In the genomic region with DNA sequence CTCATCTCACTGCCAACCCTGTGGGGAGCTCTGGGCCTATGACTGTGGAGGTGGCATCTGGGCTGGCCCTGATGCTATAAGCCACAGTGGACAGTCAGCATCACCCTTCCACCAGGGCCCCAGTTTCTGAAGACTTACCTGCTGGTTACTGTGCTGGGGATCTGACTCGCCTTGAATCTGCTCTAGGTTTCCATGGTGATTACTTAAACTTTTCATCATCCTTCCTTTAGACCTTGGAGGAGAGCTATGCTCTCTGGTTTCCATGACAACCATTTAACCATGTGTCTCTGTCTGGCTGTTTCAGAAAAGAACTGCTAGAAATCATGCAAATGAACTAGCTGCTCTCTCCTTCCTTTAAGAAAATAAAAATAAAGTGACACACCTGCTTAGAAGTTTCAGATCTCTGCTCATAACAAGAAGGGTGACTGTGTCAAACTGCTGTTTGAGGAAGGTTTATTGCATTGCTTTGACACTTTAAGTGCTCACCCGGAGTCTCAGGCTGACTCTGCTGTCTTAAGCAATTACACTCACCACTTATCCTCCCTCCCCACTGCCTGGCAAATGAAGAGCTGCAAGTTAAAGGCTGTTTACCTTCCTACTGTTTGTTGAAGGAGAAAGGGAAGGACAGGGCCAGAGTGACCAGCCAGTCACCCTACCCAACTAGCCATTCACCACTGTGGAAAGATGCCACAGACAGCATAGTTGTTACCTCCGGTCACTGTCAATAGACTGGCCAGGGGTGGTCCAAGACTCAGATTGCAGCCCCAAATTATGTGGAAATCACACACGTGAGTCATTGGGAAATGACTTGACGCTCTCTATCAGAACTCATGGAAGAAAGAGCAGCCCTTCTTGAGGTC, we compare ENCODE assay signal across 1 cellular context.
TF ChIP-seq lines count a peak whose summit lies in the region.

No MANE protein-coding gene starts in this region.

TF ChIP-seq in WTC11, 78 proteins besides CTCF, POLR2A, EP300 and RAD21 (continued from another document):
- TF ChIP-seq, protein P1, sequence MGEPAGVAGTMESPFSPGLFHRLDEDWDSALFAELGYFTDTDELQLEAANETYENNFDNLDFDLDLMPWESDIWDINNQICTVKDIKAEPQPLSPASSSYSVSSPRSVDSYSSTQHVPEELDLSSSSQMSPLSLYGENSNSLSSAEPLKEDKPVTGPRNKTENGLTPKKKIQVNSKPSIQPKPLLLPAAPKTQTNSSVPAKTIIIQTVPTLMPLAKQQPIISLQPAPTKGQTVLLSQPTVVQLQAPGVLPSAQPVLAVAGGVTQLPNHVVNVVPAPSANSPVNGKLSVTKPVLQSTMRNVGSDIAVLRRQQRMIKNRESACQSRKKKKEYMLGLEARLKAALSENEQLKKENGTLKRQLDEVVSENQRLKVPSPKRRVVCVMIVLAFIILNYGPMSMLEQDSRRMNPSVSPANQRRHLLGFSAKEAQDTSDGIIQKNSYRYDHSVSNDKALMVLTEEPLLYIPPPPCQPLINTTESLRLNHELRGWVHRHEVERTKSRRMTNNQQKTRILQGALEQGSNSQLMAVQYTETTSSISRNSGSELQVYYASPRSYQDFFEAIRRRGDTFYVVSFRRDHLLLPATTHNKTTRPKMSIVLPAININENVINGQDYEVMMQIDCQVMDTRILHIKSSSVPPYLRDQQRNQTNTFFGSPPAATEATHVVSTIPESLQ (CRISPR knock-in tag; IDR thresholded peaks at IDR 0.05) = no peak
- TF ChIP-seq ZNF423 (CRISPR knock-in tag; IDR thresholded peaks at IDR 0.05) (no peak), TP53 (CRISPR knock-in tag; IDR thresholded peaks at IDR 0.05) (no peak), GTF2I (CRISPR knock-in tag; conservative IDR thresholded peaks at IDR 0.05) (no peak), MLX (CRISPR knock-in tag; IDR thresholded peaks at IDR 0.05) (no peak), NFE2L1 (CRISPR knock-in tag; IDR thresholded peaks at IDR 0.05) (no peak), TEAD4 (CRISPR knock-in tag; IDR thresholded peaks at IDR 0.05) (no peak), ESRRA (CRISPR knock-in tag; IDR thresholded peaks at IDR 0.05; ENCODE audit: borderline replicate concordance) (no peak), ZNF219 (CRISPR knock-in tag; IDR thresholded peaks at IDR 0.05; ENCODE audit: borderline replicate concordance) (no peak), SOX15 (CRISPR knock-in tag; IDR thresholded peaks at IDR 0.05) (no peak), CDX4 (CRISPR knock-in tag; IDR thresholded peaks at IDR 0.05; ENCODE audit: borderline replicate concordance) (no peak), ATF1 (CRISPR knock-in tag; IDR thresholded peaks at IDR 0.05) (no peak), E2F4 (CRISPR knock-in tag; IDR thresholded peaks at IDR 0.05; ENCODE audit: borderline replicate concordance, low read depth) (no peak)
- TF ChIP-seq, protein P2, sequence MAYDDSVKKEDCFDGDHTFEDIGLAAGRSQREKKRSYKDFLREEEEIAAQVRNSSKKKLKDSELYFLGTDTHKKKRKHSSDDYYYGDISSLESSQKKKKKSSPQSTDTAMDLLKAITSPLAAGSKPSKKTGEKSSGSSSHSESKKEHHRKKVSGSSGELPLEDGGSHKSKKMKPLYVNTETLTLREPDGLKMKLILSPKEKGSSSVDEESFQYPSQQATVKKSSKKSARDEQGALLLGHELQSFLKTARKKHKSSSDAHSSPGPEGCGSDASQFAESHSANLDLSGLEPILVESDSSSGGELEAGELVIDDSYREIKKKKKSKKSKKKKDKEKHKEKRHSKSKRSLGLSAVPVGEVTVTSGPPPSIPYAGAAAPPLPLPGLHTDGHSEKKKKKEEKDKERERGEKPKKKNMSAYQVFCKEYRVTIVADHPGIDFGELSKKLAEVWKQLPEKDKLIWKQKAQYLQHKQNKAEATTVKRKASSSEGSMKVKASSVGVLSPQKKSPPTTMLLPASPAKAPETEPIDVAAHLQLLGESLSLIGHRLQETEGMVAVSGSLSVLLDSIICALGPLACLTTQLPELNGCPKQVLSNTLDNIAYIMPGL (CRISPR knock-in tag; IDR thresholded peaks at IDR 0.05) = no peak
